ENCODE assay signal across 15 cellular contexts in the genomic region with DNA sequence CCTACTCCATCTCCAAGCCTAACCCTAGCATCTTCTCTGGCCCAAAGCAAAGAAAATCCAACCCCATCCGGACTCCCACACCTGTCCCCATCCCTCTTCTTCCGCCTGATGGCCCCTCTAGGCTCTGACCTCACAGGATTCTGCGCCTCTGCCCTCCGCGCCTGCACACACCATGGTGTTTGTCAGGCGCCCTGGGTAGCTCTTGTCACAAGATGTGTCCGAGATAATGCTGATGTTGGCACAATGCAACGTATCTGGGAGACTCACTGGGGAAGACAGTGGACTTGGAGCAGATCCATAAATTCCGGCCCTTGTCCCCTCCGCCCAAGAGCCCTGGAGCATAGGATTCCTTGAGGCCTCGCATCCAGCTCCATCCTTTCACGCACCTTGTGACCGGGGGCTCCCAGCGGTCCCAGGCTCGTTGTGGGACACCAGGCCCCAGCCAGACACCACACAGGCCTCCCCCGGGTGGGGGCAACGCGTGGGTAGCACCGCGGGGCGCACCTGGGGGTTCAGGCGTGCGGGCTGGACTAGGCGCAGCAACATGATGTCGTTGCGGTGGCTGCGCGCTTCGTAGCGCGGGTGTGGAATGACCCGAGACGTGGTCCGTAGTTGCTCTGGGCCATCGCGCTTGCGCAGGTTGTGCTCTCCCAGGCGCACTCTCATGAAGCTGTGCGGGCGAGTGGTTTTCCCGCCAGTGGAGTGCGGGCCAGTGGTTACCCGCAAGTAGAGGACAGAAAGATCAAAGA. TPM values are rescaled to one million over a fixed set of nuclear protein-coding genes. Genes with fewer than 3 reads are reported as not detected.
DNase-seq lines count a peak whose midpoint lies in the region; ATAC-seq, FAIRE-seq and TF ChIP-seq lines count a peak whose summit lies in the region.
"Had no signal": no experiment of that assay in that cellular context is flagged by ENCODE, and none has a peak within 500 bp of the region (broad histone marks: within the 10 kb centered on the region; RNA-seq: fewer than 3 reads in every experiment).

No MANE protein-coding gene starts in this region.

- no peak overlapping the region for H3K4me3 Mint-ChIP-seq in activated naive CD8-positive, alpha-beta T cell treated with anti-CD3 and anti-CD28 coated beads for 36 hours
- H3K4me3 Mint-ChIP-seq: CD4-positive, CD25-positive, alpha-beta regulatory T cell; IgD-negative memory B cell had no signal

- TF ChIP-seq RAD21 in HepG2 (CRISPR knock-in tag; IDR thresholded peaks at IDR 0.05) = no peak

- H3K36me3 ChIP-seq in HepG2 (replicated peaks in 1 of 2; ENCODE audit: control insufficient read depth in 1 of 2, insufficient read depth in 2 of 2, low read length in 2 of 2) = no peaks in the 10 kb centered on the region
- H3K36me3 ChIP-seq in right lobe of liver = no peaks in the 10 kb centered on the region
- H3K36me3 ChIP-seq in kidney (ENCODE audit: control insufficient read depth in 1 of 2, insufficient read depth in 2 of 2, low read length in 2 of 2) = no peaks in the 10 kb centered on the region
- H3K36me3 ChIP-seq: BLaER1 treated with 17β-estradiol and CSF1 and Interleukin-3, amounts not matched to agents 10 nM and 100 nM had no signal

- H3K9me3 ChIP-seq in HepG2 (ENCODE audit: low read length) = no peaks in the 10 kb centered on the region
- H3K9me3 ChIP-seq in right lobe of liver = no peaks in the 10 kb centered on the region
- H3K9me3 ChIP-seq in kidney (ENCODE audit: control insufficient read depth in 1 of 2, low read length in 2 of 2) = no peaks in the 10 kb centered on the region

- POLR2A ChIA-PET in HepG2 (lab: Yijun Ruan, JAX) (no interaction called here), HEK293T (lab: Yijun Ruan, JAX) (interaction anchor here (1.1 kb wide), 1 partner anchor 22 kb away, joined by 6 read pairs; no protein-coding TSS in a partner anchor)

- H4K20me1 ChIP-seq in HepG2 (ENCODE audit: insufficient read depth, low read length) = no peaks in the 10 kb centered on the region
- H4K20me1 ChIP-seq: BLaER1 treated with 17β-estradiol and CSF1 and Interleukin-3, amounts not matched to agents 10 nM and 100 nM had no signal

- no peak for ATAC-seq in HepG2
- no peak for ATAC-seq in right lobe of liver
- ATAC-seq: HCT116 had no signal

- H3K4me3 ChIP-seq in HepG2 (replicated peaks in 1 of 3; ENCODE audit: insufficient read depth in 1 of 3, low read depth in 2 of 3, low read length in 3 of 3) (no peak overlapping the region), right lobe of liver (no peak overlapping the region), kidney (ENCODE audit: low read length in 2 of 2) (no peak overlapping the region)
- H3K4me3 ChIP-seq: BLaER1 treated with 17β-estradiol and CSF1 and Interleukin-3, amounts not matched to agents 10 nM and 100 nM had no signal

- 64% methylated on average over 26 of the region's 43 CpGs for WGBS in HepG2 (ENCODE audit: low lambda C conversion rate)
- 59% methylated on average over 5 of the region's 43 CpGs for WGBS in right lobe of liver (ENCODE audit: insufficient coverage, low coverage, low lambda C conversion rate, missing lambda C conversion rate)

- H3K27me3 ChIP-seq in HepG2 (ENCODE audit: control insufficient read depth in 1 of 2, insufficient read depth in 2 of 2, low read length in 2 of 2) (peaks cover 1 to 36% of the 10 kb centered on the region in 2 experiments; a peak in 4 of 5 replicates), right lobe of liver (no peaks in the 10 kb centered on the region)
- H3K27me3 ChIP-seq: BLaER1 treated with 17β-estradiol and CSF1 and Interleukin-3, amounts not matched to agents 10 nM and 100 nM had no signal

- H2AFZ ChIP-seq in HepG2 (ENCODE audit: low read length) = no peak overlapping the region

- no peaks in the 10 kb centered on the region for H3K79me2 ChIP-seq in HepG2 (ENCODE audit: insufficient read depth, low read length)

- in situ Hi-C loops in HepG2 (cut with HindIII; ENCODE audit: extremely low pct_ligation_motif_present, low pct_unique_long_range_greater_than_20kb) = no loop called here

- H3K9ac ChIP-seq in HepG2 (ENCODE audit: insufficient read depth, low read depth, low read length) (no peak overlapping the region), kidney (ENCODE audit: low read length in 2 of 2) (no peak overlapping the region)
- H3K9ac ChIP-seq: BLaER1 treated with 17β-estradiol and CSF1 and Interleukin-3, amounts not matched to agents 10 nM and 100 nM had no signal

- no peaks in the 10 kb centered on the region for H3K4me1 Mint-ChIP-seq in activated naive CD8-positive, alpha-beta T cell treated with anti-CD3 and anti-CD28 coated beads for 36 hours
- H3K4me1 Mint-ChIP-seq: CD4-positive, CD25-positive, alpha-beta regulatory T cell had no signal

- H3K27ac ChIP-seq in HepG2 (ENCODE audit: extremely low read length, insufficient read depth, low read length) = no peak overlapping the region
- H3K27ac ChIP-seq in right lobe of liver = no peak overlapping the region
- no peak overlapping the region for H3K27ac ChIP-seq in kidney (ENCODE audit: low read depth in 2 of 2, low read length in 2 of 2)
- H3K27ac ChIP-seq: 22Rv1; BLaER1 treated with 17β-estradiol and CSF1 and Interleukin-3, amounts not matched to agents 10 nM and 100 nM had no signal

- TF ChIP-seq POLR2A in HepG2 (IDR thresholded peaks at IDR 0.05; ENCODE audit: insufficient read depth in 1 of 2, low read depth in 2 of 2, low read length in 2 of 2) (no peak), right lobe of liver (IDR thresholded peaks at IDR 0.05) (no peak)

- no peak overlapping the region for H3K27ac Mint-ChIP-seq in activated naive CD8-positive, alpha-beta T cell treated with anti-CD3 and anti-CD28 coated beads for 36 hours
- H3K27ac Mint-ChIP-seq: CD4-positive, CD25-positive, alpha-beta regulatory T cell; IgD-negative memory B cell had no signal

- TF ChIP-seq EP300 in HepG2 (IDR thresholded peaks at IDR 0.05; ENCODE audit: low read depth in 2 of 2, low read length in 2 of 2) (no peak), HepG2 (CRISPR knock-in tag; IDR thresholded peaks at IDR 0.05; ENCODE audit: borderline replicate concordance) (no peak)

- no TSS peak for BruUV-seq in HepG2 (replicated peaks; lab: Mats Ljungman, UMichigan)

- H3K4me1 ChIP-seq in HepG2 (ENCODE audit: insufficient read depth, low read length) (no peaks in the 10 kb centered on the region), right lobe of liver (no peaks in the 10 kb centered on the region), kidney (ENCODE audit: control insufficient read depth in 1 of 2, insufficient read depth in 1 of 2, low read depth in 1 of 2, low read length in 2 of 2) (peaks cover 0 to 7% of the 10 kb centered on the region in 2 donors)

- no peak for TF ChIP-seq CTCF in HepG2 (CRISPR knock-in tag; IDR thresholded peaks at IDR 0.05)
- no peak for TF ChIP-seq CTCF in right lobe of liver (IDR thresholded peaks at IDR 0.05)
- no peak for TF ChIP-seq CTCF in kidney (IDR thresholded peaks at IDR 0.05; ENCODE audit: borderline replicate concordance, extremely low read depth, insufficient read depth)

- DNase-seq in HepG2 (ENCODE audit: low spot score) (no peak), right lobe of liver (no peak), kidney (peak; percentile 63), NCI-H526 (lab: John Stamatoyannopoulos, UW) (no peak), HEK293T (ENCODE audit: extremely low spot score) (no peak)
- DNase-seq in activated naive CD8-positive, alpha-beta T cell treated with anti-CD3 and anti-CD28 coated beads for 36 hours = no peak
- DNase-seq: AML-193; CD4-positive, CD25-positive, alpha-beta regulatory T cell; DMS 273 treated with DMSO at 0.1 percent for 48 hours had no signal

- FAIRE-seq in HepG2 (lab: Jason Lieb, UNC) = no peak
- no peak for FAIRE-seq in kidney (lab: Jason Lieb, UNC)
- FAIRE-seq: H54 had no signal

- H3K27me3 Mint-ChIP-seq in activated naive CD8-positive, alpha-beta T cell treated with anti-CD3 and anti-CD28 coated beads for 36 hours = peaks cover 58% of the 10 kb centered on the region

- CTCF ChIA-PET in HepG2 (lab: Yijun Ruan, JAX; ENCODE audit: low intra/inter-chr PET ratio, low total read pairs) = no interaction called here
- CTCF ChIA-PET in HEK293T (lab: Yijun Ruan, JAX) = no interaction called here

- intact Hi-C loops in HepG2 (cut with micrococcal nuclease; ENCODE audit: unreplicated experiment) = no loop called here
- intact Hi-C loops in right lobe of liver (cut with DNase I) = no loop called here
- intact Hi-C loops in kidney (cut with DNase I) = no loop called here

- no peaks in the 10 kb centered on the region for H3K9me3 Mint-ChIP-seq in activated naive CD8-positive, alpha-beta T cell treated with anti-CD3 and anti-CD28 coated beads for 36 hours
- H3K9me3 Mint-ChIP-seq: IgD-negative memory B cell had no signal

- no peak overlapping the region for H3K4me2 ChIP-seq in HepG2 (ENCODE audit: low read depth, low read length)
- H3K4me2 ChIP-seq: BLaER1 treated with 17β-estradiol and CSF1 and Interleukin-3, amounts not matched to agents 10 nM and 100 nM had no signal

- no peaks in the 10 kb centered on the region for H3K36me3 Mint-ChIP-seq in activated naive CD8-positive, alpha-beta T cell treated with anti-CD3 and anti-CD28 coated beads for 36 hours
- H3K36me3 Mint-ChIP-seq: CD4-positive, CD25-positive, alpha-beta regulatory T cell had no signal

RNA-seq across cellular contexts. Expression of gene KLK1, which starts 3.1 kb away (rescaled TPM):
- total RNA-seq in HepG2 (2016; rRNA removed; fragmentation: Illumina TruSeq; extraction: Trizol) = not detected in 2 replicates
- total RNA-seq in HepG2 (2016; cell fraction: cytosol; rRNA removed; fragmentation: Illumina TruSeq; extraction: Trizol; ENCODE audit: low read depth) = not detected in 2 replicates
- total RNA-seq in HepG2 (2016; cell fraction: insoluble cytoplasmic fraction; rRNA removed; fragmentation: Illumina TruSeq; extraction: Trizol) = not detected in 2 replicates
- not detected in 2 replicates for total RNA-seq in HepG2 (2016; cell fraction: membrane; rRNA removed; fragmentation: Illumina TruSeq; extraction: Trizol)
- total RNA-seq in HepG2 (2016; cell fraction: nucleus; rRNA removed; fragmentation: Illumina TruSeq; extraction: Trizol) = not detected in 2 replicates
- not detected in 2 replicates for polyA plus RNA-seq in HepG2 (2011; rRNA removed)
- polyA plus RNA-seq in HepG2 (2011; cell fraction: cytosol; rRNA removed) = not detected in 2 replicates
- polyA plus RNA-seq in HepG2 (2011; cell fraction: nucleus; rRNA removed) = not detected in 2 replicates
- not detected in 2 replicates for polyA plus RNA-seq in HepG2 (2012)
- polyA plus RNA-seq in HepG2 (2016; cell fraction: cytosol; fragmentation: Illumina TruSeq; extraction: Trizol; ENCODE audit: low read depth) = not detected in 2 replicates
- not detected in 2 replicates for polyA plus RNA-seq in HepG2 (2016; cell fraction: insoluble cytoplasmic fraction; fragmentation: Illumina TruSeq; extraction: Trizol; ENCODE audit: low read depth)
- polyA plus RNA-seq in HepG2 (2016; cell fraction: membrane; fragmentation: Illumina TruSeq; extraction: Trizol; ENCODE audit: low read depth) = not detected in 2 replicates
- polyA plus RNA-seq in HepG2 (2016; cell fraction: nucleus; fragmentation: Illumina TruSeq; extraction: Trizol; ENCODE audit: insufficient read depth, low read depth) = not detected in 2 replicates
- 0.72 TPM in 1 of 2 replicates, not detected in the other for polyA minus RNA-seq in HepG2 (2011; rRNA and poly(A)+ RNA removed; ENCODE audit: low replicate concordance)
- polyA minus RNA-seq in HepG2 (2011; cell fraction: cytosol; rRNA and poly(A)+ RNA removed) = not detected in 2 replicates
- not detected in 2 replicates for polyA minus RNA-seq in HepG2 (2011; cell fraction: nucleus; rRNA and poly(A)+ RNA removed)
- not detected for total RNA-seq in right lobe of liver
- 0.41 TPM for total RNA-seq in kidney
- polyA plus RNA-seq in kidney (ENCODE audit: insufficient read depth, low read depth, low replicate concordance) = 827 TPM
- 1 to 10 TPM in 1 of 2 experiments, under 1 TPM in 1; 0.60 to 1.1 TPM for total RNA-seq in activated naive CD8-positive, alpha-beta T cell treated with anti-CD3 and anti-CD28 coated beads for 36 hours
- total RNA-seq: Daoy had no signal

RNA-seq across cellular contexts. Expression of gene KLK15, which starts 6.7 kb away (rescaled TPM):
- not detected in 2 replicates for total RNA-seq in HepG2 (2016; rRNA removed; fragmentation: Illumina TruSeq; extraction: Trizol)
- not detected in 2 replicates for total RNA-seq in HepG2 (2016; cell fraction: cytosol; rRNA removed; fragmentation: Illumina TruSeq; extraction: Trizol; ENCODE audit: low read depth)
- not detected in 2 replicates for total RNA-seq in HepG2 (2016; cell fraction: insoluble cytoplasmic fraction; rRNA removed; fragmentation: Illumina TruSeq; extraction: Trizol)
- not detected in 2 replicates for total RNA-seq in HepG2 (2016; cell fraction: membrane; rRNA removed; fragmentation: Illumina TruSeq; extraction: Trizol)
- total RNA-seq in HepG2 (2016; cell fraction: nucleus; rRNA removed; fragmentation: Illumina TruSeq; extraction: Trizol) = not detected in 2 replicates
- not detected in 2 replicates for polyA plus RNA-seq in HepG2 (2011; rRNA removed)
- polyA plus RNA-seq in HepG2 (2011; cell fraction: cytosol; rRNA removed) = not detected in 2 replicates
- polyA plus RNA-seq in HepG2 (2011; cell fraction: nucleus; rRNA removed) = not detected in 2 replicates
- not detected in 2 replicates for polyA plus RNA-seq in HepG2 (2012)
- not detected in 2 replicates for polyA plus RNA-seq in HepG2 (2016; cell fraction: cytosol; fragmentation: Illumina TruSeq; extraction: Trizol; ENCODE audit: low read depth)
- not detected in 2 replicates for polyA plus RNA-seq in HepG2 (2016; cell fraction: insoluble cytoplasmic fraction; fragmentation: Illumina TruSeq; extraction: Trizol; ENCODE audit: low read depth)
- polyA plus RNA-seq in HepG2 (2016; cell fraction: membrane; fragmentation: Illumina TruSeq; extraction: Trizol; ENCODE audit: low read depth) = not detected in 2 replicates
- polyA plus RNA-seq in HepG2 (2016; cell fraction: nucleus; fragmentation: Illumina TruSeq; extraction: Trizol; ENCODE audit: insufficient read depth, low read depth) = not detected in 2 replicates
- polyA minus RNA-seq in HepG2 (2011; rRNA and poly(A)+ RNA removed; ENCODE audit: low replicate concordance) = not detected in 2 replicates
- not detected in 2 replicates for polyA minus RNA-seq in HepG2 (2011; cell fraction: cytosol; rRNA and poly(A)+ RNA removed)
- not detected in 2 replicates for polyA minus RNA-seq in HepG2 (2011; cell fraction: nucleus; rRNA and poly(A)+ RNA removed)
- not detected for total RNA-seq in right lobe of liver
- total RNA-seq in kidney = not detected
- polyA plus RNA-seq in kidney (ENCODE audit: insufficient read depth, low read depth, low replicate concordance) = 2.7 TPM
- not detected for total RNA-seq in activated naive CD8-positive, alpha-beta T cell treated with anti-CD3 and anti-CD28 coated beads for 36 hours
- total RNA-seq: CD4-positive, CD25-positive, alpha-beta regulatory T cell; Daoy had no signal
- polyA plus RNA-seq: CD4-positive, CD25-positive, alpha-beta regulatory T cell; IgD-negative memory B cell had no signal

RNA-seq across cellular contexts. Expression of gene KLK3, which starts 28.0 kb away (rescaled TPM):
- total RNA-seq in HepG2 (2016; rRNA removed; fragmentation: Illumina TruSeq; extraction: Trizol) = not detected in 2 replicates
- total RNA-seq in HepG2 (2016; cell fraction: cytosol; rRNA removed; fragmentation: Illumina TruSeq; extraction: Trizol; ENCODE audit: low read depth) = not detected in 2 replicates
- not detected in 2 replicates for total RNA-seq in HepG2 (2016; cell fraction: insoluble cytoplasmic fraction; rRNA removed; fragmentation: Illumina TruSeq; extraction: Trizol)
- total RNA-seq in HepG2 (2016; cell fraction: membrane; rRNA removed; fragmentation: Illumina TruSeq; extraction: Trizol) = not detected in 2 replicates
- total RNA-seq in HepG2 (2016; cell fraction: nucleus; rRNA removed; fragmentation: Illumina TruSeq; extraction: Trizol) = not detected in 2 replicates
- polyA plus RNA-seq in HepG2 (2011; rRNA removed) = not detected in 2 replicates
- polyA plus RNA-seq in HepG2 (2011; cell fraction: cytosol; rRNA removed) = not detected in 2 replicates
- polyA plus RNA-seq in HepG2 (2011; cell fraction: nucleus; rRNA removed) = not detected in 2 replicates
- polyA plus RNA-seq in HepG2 (2012) = not detected in 2 replicates
- polyA plus RNA-seq in HepG2 (2016; cell fraction: cytosol; fragmentation: Illumina TruSeq; extraction: Trizol; ENCODE audit: low read depth) = not detected in 2 replicates
- polyA plus RNA-seq in HepG2 (2016; cell fraction: insoluble cytoplasmic fraction; fragmentation: Illumina TruSeq; extraction: Trizol; ENCODE audit: low read depth) = not detected in 2 replicates
- polyA plus RNA-seq in HepG2 (2016; cell fraction: membrane; fragmentation: Illumina TruSeq; extraction: Trizol; ENCODE audit: low read depth) = not detected in 2 replicates
- polyA plus RNA-seq in HepG2 (2016; cell fraction: nucleus; fragmentation: Illumina TruSeq; extraction: Trizol; ENCODE audit: insufficient read depth, low read depth) = not detected in 2 replicates
- polyA minus RNA-seq in HepG2 (2011; rRNA and poly(A)+ RNA removed; ENCODE audit: low replicate concordance) = not detected in 2 replicates
- polyA minus RNA-seq in HepG2 (2011; cell fraction: cytosol; rRNA and poly(A)+ RNA removed) = not detected in 2 replicates
- not detected in 2 replicates for polyA minus RNA-seq in HepG2 (2011; cell fraction: nucleus; rRNA and poly(A)+ RNA removed)
- not detected for total RNA-seq in right lobe of liver
- not detected for total RNA-seq in kidney
- polyA plus RNA-seq in kidney (ENCODE audit: insufficient read depth, low read depth, low replicate concordance) = 1.6 TPM
- not detected for total RNA-seq in activated naive CD8-positive, alpha-beta T cell treated with anti-CD3 and anti-CD28 coated beads for 36 hours
- total RNA-seq: CD4-positive, CD25-positive, alpha-beta regulatory T cell; Daoy had no signal
- polyA plus RNA-seq: CD4-positive, CD25-positive, alpha-beta regulatory T cell; IgD-negative memory B cell had no signal

RNA-seq across cellular contexts. Expression of gene ACP4, which starts 36.5 kb away (rescaled TPM):
- total RNA-seq in HepG2 (2016; rRNA removed; fragmentation: Illumina TruSeq; extraction: Trizol) (not detected in 2 replicates), right lobe of liver (under 1 TPM in 1 of 6 experiments, not detected in 5; 0.37 TPM), kidney (not detected)
- not detected in 2 replicates for total RNA-seq in HepG2 (2016; cell fraction: cytosol; rRNA removed; fragmentation: Illumina TruSeq; extraction: Trizol; ENCODE audit: low read depth)
- total RNA-seq in HepG2 (2016; cell fraction: insoluble cytoplasmic fraction; rRNA removed; fragmentation: Illumina TruSeq; extraction: Trizol) = not detected in 2 replicates
- total RNA-seq in HepG2 (2016; cell fraction: membrane; rRNA removed; fragmentation: Illumina TruSeq; extraction: Trizol) = not detected in 2 replicates
- total RNA-seq in HepG2 (2016; cell fraction: nucleus; rRNA removed; fragmentation: Illumina TruSeq; extraction: Trizol) = not detected in 2 replicates
- polyA plus RNA-seq in HepG2 (2011; rRNA removed) (0.08 TPM in 1 of 2 replicates, not detected in the other), kidney (ENCODE audit: insufficient read depth, low read depth, low replicate concordance) (not detected)
- not detected in 2 replicates for polyA plus RNA-seq in HepG2 (2011; cell fraction: cytosol; rRNA removed)
- 0.11 TPM in 1 of 2 replicates, not detected in the other for polyA plus RNA-seq in HepG2 (2011; cell fraction: nucleus; rRNA removed)
- polyA plus RNA-seq in HepG2 (2012) = not detected in 2 replicates
- polyA plus RNA-seq in HepG2 (2016; cell fraction: cytosol; fragmentation: Illumina TruSeq; extraction: Trizol; ENCODE audit: low read depth) = not detected in 2 replicates
- not detected in 2 replicates for polyA plus RNA-seq in HepG2 (2016; cell fraction: insoluble cytoplasmic fraction; fragmentation: Illumina TruSeq; extraction: Trizol; ENCODE audit: low read depth)
- polyA plus RNA-seq in HepG2 (2016; cell fraction: membrane; fragmentation: Illumina TruSeq; extraction: Trizol; ENCODE audit: low read depth) = not detected in 2 replicates
- polyA plus RNA-seq in HepG2 (2016; cell fraction: nucleus; fragmentation: Illumina TruSeq; extraction: Trizol; ENCODE audit: insufficient read depth, low read depth) = not detected in 2 replicates
- polyA minus RNA-seq in HepG2 (2011; rRNA and poly(A)+ RNA removed; ENCODE audit: low replicate concordance) = not detected in 2 replicates
- polyA minus RNA-seq in HepG2 (2011; cell fraction: cytosol; rRNA and poly(A)+ RNA removed) = not detected in 2 replicates
- not detected in 2 replicates for polyA minus RNA-seq in HepG2 (2011; cell fraction: nucleus; rRNA and poly(A)+ RNA removed)
- total RNA-seq in activated naive CD8-positive, alpha-beta T cell treated with anti-CD3 and anti-CD28 coated beads for 36 hours = not detected
- total RNA-seq: CD4-positive, CD25-positive, alpha-beta regulatory T cell; Daoy had no signal
- polyA plus RNA-seq: CD4-positive, CD25-positive, alpha-beta regulatory T cell; IgD-negative memory B cell had no signal

RNA-seq across cellular contexts. Expression of gene KLK2, which starts 46.6 kb away (rescaled TPM):
- total RNA-seq in HepG2 (2016; rRNA removed; fragmentation: Illumina TruSeq; extraction: Trizol) (not detected in 2 replicates), right lobe of liver (not detected), kidney (not detected)
- not detected in 2 replicates for total RNA-seq in HepG2 (2016; cell fraction: cytosol; rRNA removed; fragmentation: Illumina TruSeq; extraction: Trizol; ENCODE audit: low read depth)
- total RNA-seq in HepG2 (2016; cell fraction: insoluble cytoplasmic fraction; rRNA removed; fragmentation: Illumina TruSeq; extraction: Trizol) = not detected in 2 replicates
- not detected in 2 replicates for total RNA-seq in HepG2 (2016; cell fraction: membrane; rRNA removed; fragmentation: Illumina TruSeq; extraction: Trizol)
- not detected in 2 replicates for total RNA-seq in HepG2 (2016; cell fraction: nucleus; rRNA removed; fragmentation: Illumina TruSeq; extraction: Trizol)
- polyA plus RNA-seq in HepG2 (2011; rRNA removed) (0.11 TPM in 1 of 2 replicates, not detected in the other), kidney (ENCODE audit: insufficient read depth, low read depth, low replicate concordance) (not detected)
- polyA plus RNA-seq in HepG2 (2011; cell fraction: cytosol; rRNA removed) = not detected in 2 replicates
- 0.31 and 0.35 TPM in 2 replicates for polyA plus RNA-seq in HepG2 (2011; cell fraction: nucleus; rRNA removed)
- not detected in 2 replicates for polyA plus RNA-seq in HepG2 (2012)
- not detected in 2 replicates for polyA plus RNA-seq in HepG2 (2016; cell fraction: cytosol; fragmentation: Illumina TruSeq; extraction: Trizol; ENCODE audit: low read depth)
- not detected in 2 replicates for polyA plus RNA-seq in HepG2 (2016; cell fraction: insoluble cytoplasmic fraction; fragmentation: Illumina TruSeq; extraction: Trizol; ENCODE audit: low read depth)
- not detected in 2 replicates for polyA plus RNA-seq in HepG2 (2016; cell fraction: membrane; fragmentation: Illumina TruSeq; extraction: Trizol; ENCODE audit: low read depth)
- not detected in 2 replicates for polyA plus RNA-seq in HepG2 (2016; cell fraction: nucleus; fragmentation: Illumina TruSeq; extraction: Trizol; ENCODE audit: insufficient read depth, low read depth)
- polyA minus RNA-seq in HepG2 (2011; rRNA and poly(A)+ RNA removed; ENCODE audit: low replicate concordance) = not detected in 2 replicates
- not detected in 2 replicates for polyA minus RNA-seq in HepG2 (2011; cell fraction: cytosol; rRNA and poly(A)+ RNA removed)
- polyA minus RNA-seq in HepG2 (2011; cell fraction: nucleus; rRNA and poly(A)+ RNA removed) = 0.37 and 0.64 TPM in 2 replicates
- under 1 TPM; 0.38 to 0.45 TPM for total RNA-seq in activated naive CD8-positive, alpha-beta T cell treated with anti-CD3 and anti-CD28 coated beads for 36 hours
- total RNA-seq: CD4-positive, CD25-positive, alpha-beta regulatory T cell had no signal
- polyA plus RNA-seq: CD4-positive, CD25-positive, alpha-beta regulatory T cell; IgD-negative memory B cell had no signal
